In genomic region chr1:37486680-37487618, GRCh38 we compare ENCODE assay signal across 8 cellular contexts. TPM values are rescaled to one million over a fixed set of nuclear protein-coding genes. Genes with fewer than 3 reads are reported as not detected.
A peak's percentile ranks its signal among the peaks of the same experiment; 100 is the strongest.
DNase-seq lines count a peak whose midpoint lies in the region; ATAC-seq and TF ChIP-seq lines count a peak whose summit lies in the region.

No MANE protein-coding gene starts in this region.

- intact Hi-C loops in activated B cell treated with CpG ODN at 0.5 μM for 24 hours (cut with micrococcal nuclease) = loop anchor here (1.0 to 2.0 kb wide), 3 partner anchors 8 to 32 kb away; no protein-coding TSS in a partner anchor

- no peaks in the 10 kb centered on the region for H3K27me3 Mint-ChIP-seq in activated B cell treated with CpG ODN at 0.5 μM for 24 hours

- H3K4me3 Mint-ChIP-seq in activated B cell treated with CpG ODN at 0.5 μM for 24 hours = no peak overlapping the region

- no peaks in the 10 kb centered on the region for H3K27me3 ChIP-seq in kidney epithelial cell (ENCODE audit: control insufficient read depth, insufficient read depth, low read length)

- H3K27ac Mint-ChIP-seq in activated B cell treated with CpG ODN at 0.5 μM for 24 hours = peak overlapping the region; percentile 74

- peak; percentile 36 for DNase-seq in NK-92 treated with Interleukin-12 subunit alpha and Interleukin-12 subunit beta, amount 100 ng/mL, for 24 hours (lab: John Stamatoyannopoulos, UW)
- DNase-seq in NK-92 (lab: John Stamatoyannopoulos, UW; ENCODE audit: unreplicated experiment) (no peak), NCI-H2029 treated with DMSO at 0.1 percent for 48 hours (lab: John Stamatoyannopoulos, UW) (peak; percentile 87), activated B cell treated with CpG ODN at 0.5 μM for 24 hours (peak; percentile 81), cardiac fibroblast (ENCODE audit: low read depth in 2 of 2) (peak; percentile 84 to 87), kidney epithelial cell (ENCODE audit: low read depth) (no peak), HPDE6-E6E7 (ENCODE audit: extremely low spot score) (no peak)
- DNase-seq in stimulated activated CD4-positive, alpha-beta T cell treated with anti-CD3 and anti-CD28 coated beads, Interleukin-15, amount 100 ng/mL, for 24 hours = peak; percentile 82

- H3K9me3 Mint-ChIP-seq in activated B cell treated with CpG ODN at 0.5 μM for 24 hours = no peaks in the 10 kb centered on the region

- POLR2A ChIA-PET in activated B cell treated with CpG ODN at 0.5 μM for 24 hours (lab: Charles Lee) = interaction anchor here (0.5 to 4.5 kb wide), 10 partner anchors 11 to 863 kb away, joined by 3 to 132 read pairs (median 5); partner anchors contain the start of genes MEAF6 and ZC3H12A

- TF ChIP-seq CTCF in activated B cell treated with CpG ODN at 0.5 μM for 24 hours (IDR thresholded peaks at IDR 0.05) (peak; percentile 90), cardiac fibroblast (IDR thresholded peaks at IDR 0.05; ENCODE audit: low read depth, low read length) (peak; percentile 99), kidney epithelial cell (IDR thresholded peaks at IDR 0.05; ENCODE audit: insufficient read depth, low read length, poor library complexity, severe bottlenecking) (peak; percentile 99)

- no peak overlapping the region for H3K4me3 ChIP-seq in cardiac fibroblast (replicated peaks in 1 of 2; ENCODE audit: low read depth in 2 of 2, low read length in 2 of 2)
- no peak overlapping the region for H3K4me3 ChIP-seq in kidney epithelial cell (ENCODE audit: low read depth, low read length)

- H3K36me3 Mint-ChIP-seq in activated B cell treated with CpG ODN at 0.5 μM for 24 hours (ENCODE audit: low read depth) = peaks cover 52% of the 10 kb centered on the region

- peaks cover 2% of the 10 kb centered on the region for H3K36me3 ChIP-seq in kidney epithelial cell (ENCODE audit: control insufficient read depth, insufficient read depth, low read length)

- CTCF ChIA-PET in activated B cell treated with CpG ODN at 0.5 μM for 24 hours (lab: Charles Lee) = interaction anchor here (0.6 to 4.9 kb wide), 31 partner anchors 10 to 1016 kb away, joined by 3 to 261 read pairs (median 4); partner anchors contain the start of genes MEAF6, SNIP1 and ZC3H12A

- peaks cover 27% of the 10 kb centered on the region for H3K4me1 Mint-ChIP-seq in activated B cell treated with CpG ODN at 0.5 μM for 24 hours

- peak; percentile 78 for ATAC-seq in activated B cell treated with CpG ODN at 0.5 μM for 24 hours (ENCODE audit: low read depth)

RNA-seq across cellular contexts. Expression of gene ZC3H12A, which starts 12.6 kb away (rescaled TPM):
- total RNA-seq in activated B cell treated with CpG ODN at 0.5 μM for 24 hours (140 and 145 TPM in 2 replicates), kidney epithelial cell (34.2 and 38.3 TPM in 2 replicates)

RNA-seq across cellular contexts. Expression of gene MEAF6, which starts 27.6 kb away (rescaled TPM):
- 59.9 and 66.5 TPM in 2 replicates for total RNA-seq in activated B cell treated with CpG ODN at 0.5 μM for 24 hours
- total RNA-seq in kidney epithelial cell = 88.1 and 110 TPM in 2 replicates

Comparison
In these comparisons a context has a peak if more than half of its experiments do, and no peak if none do; other contexts are left out.
1. DNase-seq: peak in NK-92 treated with Interleukin-12 subunit alpha and Interleukin-12 subunit beta, amount 100 ng/mL, for 24 hours (single experiment), NCI-H2029 treated with DMSO at 0.1 percent for 48 hours (single experiment), activated B cell treated with CpG ODN at 0.5 μM for 24 hours (single experiment), cardiac fibroblast (2 of 2) and stimulated activated CD4-positive, alpha-beta T cell treated with anti-CD3 and anti-CD28 coated beads, Interleukin-15, amount 100 ng/mL, for 24 hours (single experiment); none in NK-92 (single experiment), kidney epithelial cell (single experiment) and HPDE6-E6E7 (single experiment).
2. Peak in every context shown above with its lines, with median percentiles within 50 percentile points of each other: CTCF ChIP-seq.